In the genomic region with DNA sequence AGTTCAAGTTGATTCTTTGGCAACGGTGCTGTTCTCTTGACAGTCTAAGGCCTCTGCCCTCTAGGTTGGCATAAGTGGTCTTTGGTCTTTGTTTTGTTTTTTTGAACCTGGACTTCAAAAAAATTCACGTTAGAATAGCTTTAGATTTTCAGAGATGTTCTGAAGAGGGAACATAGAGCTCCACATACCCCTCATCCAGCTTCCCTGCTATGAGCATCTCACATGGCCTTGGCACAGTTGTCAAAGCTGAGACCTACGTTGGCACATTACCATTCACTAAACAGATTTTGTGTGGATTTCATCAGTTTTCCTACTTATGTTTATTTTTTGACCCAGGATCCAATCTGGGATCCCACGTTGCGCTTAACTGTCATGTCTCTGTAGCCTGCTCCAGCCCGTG, we compare ENCODE assay signal across 21 cellular contexts.
"Had no signal": no experiment of that assay in that cellular context is flagged by ENCODE, and none has a peak within 500 bp of the region (broad histone marks: within the 10 kb centered on the region; RNA-seq: fewer than 3 reads in every experiment).

No MANE protein-coding gene starts in this region.

- H3K9me3 ChIP-seq: esophagus squamous epithelium, left lung, sigmoid colon had no signal

- H3K36me3 ChIP-seq: left lung had no signal

- FAIRE-seq: bronchial epithelial cell, frontal cortex, small intestine had no signal

- H3K27me3 ChIP-seq: esophagus squamous epithelium, sigmoid colon had no signal

- ATAC-seq: activated CD4-positive, alpha-beta T cell treated with anti-CD3 and anti-CD28 coated beads for 36 hours; activated naive CD4-positive, alpha-beta T cell treated with anti-CD3 and anti-CD28 coated beads, Interleukin-2, amount 50 U/mL, for 72 hours; activated T-cell treated with anti-CD3 and anti-CD28 coated beads, Interleukin-2, amount 50 U/mL, for 72 hours; natural killer cell treated with Interleukin-12 subunit alpha and Interleukin-12 subunit beta and Interleukin-15 and Interleukin-18, amount 100 ng/mL, for 72 hours; stimulated activated effector memory CD8-positive, alpha-beta T cell treated with anti-CD3 and anti-CD28 coated beads, Interleukin-12 subunit alpha, Interleukin-12 subunit beta, amount 100 ng/mL, for 72 hours had no signal

- H3K27ac ChIP-seq: left lung, sigmoid colon had no signal

- DNase-seq: activated B cell treated with CpG ODN at 0.5 μM for 24 hours; activated CD4-positive, alpha-beta T cell treated with anti-CD3 and anti-CD28 coated beads for 36 hours; activated CD4-positive, alpha-beta T cell treated with anti-CD3 and anti-CD28 coated beads, Interleukin-2, amount 50 U/mL, for 4 hours; activated naive CD4-positive, alpha-beta T cell; activated T-cell treated with anti-CD3 and anti-CD28 coated beads for 4 hours; activated T-cell treated with anti-CD3 and anti-CD28 coated beads, Interleukin-2, amount 50 U/mL, for 72 hours; cortex of kidney; endodermal cell; esophagus squamous epithelium; mesendoderm; sigmoid colon; small intestine; stimulated activated CD4-positive, alpha-beta T cell treated with anti-CD3 and anti-CD28 coated beads, Interleukin-4, amount 100 ng/mL, for 24 hours; T-helper 2 cell had no signal

- H3K4me3 ChIP-seq: esophagus squamous epithelium, left lung, lung, sigmoid colon had no signal
